ENCODE assay signal across 1 cellular context in genomic region chr16:30619207-30619606, GRCh38.
TF ChIP-seq lines count a peak whose summit lies in the region.

No MANE protein-coding gene starts in this region.

TF ChIP-seq in K562, 482 proteins besides CTCF, POLR2A, EP300 and RAD21:
- TF ChIP-seq HMG20A (CRISPR knock-in tag; conservative IDR thresholded peaks at IDR 0.05) (no peak), HMGXB4 (CRISPR knock-in tag; IDR thresholded peaks at IDR 0.05) (no peak), POLR3A (IDR thresholded peaks at IDR 0.05; ENCODE audit: borderline replicate concordance, extremely low read depth, insufficient read depth, insufficient read length) (no peak), BHLHE40 (IDR thresholded peaks at IDR 0.05; ENCODE audit: low read length) (no peak), HNRNPLL (IDR thresholded peaks at IDR 0.05; ENCODE audit: low read depth, low read length, poor library complexity, severe bottlenecking) (no peak), RBM15 (IDR thresholded peaks at IDR 0.05; ENCODE audit: insufficient read depth, low read length) (no peak), ZNF134 (CRISPR knock-in tag; conservative IDR thresholded peaks at IDR 0.05) (no peak), SRF (CRISPR knock-in tag; IDR thresholded peaks at IDR 0.05) (no peak), YY1 (IDR thresholded peaks at IDR 0.05; ENCODE audit: borderline replicate concordance in 1 of 3, control insufficient read depth in 1 of 3, extremely low read depth in 1 of 3, insufficient read depth in 3 of 3, insufficient read length in 1 of 3, insufficient replicate concordance in 2 of 3, low read depth in 1 of 3, low read length in 2 of 3) (no peak), ZNF436 (CRISPR knock-in tag; IDR thresholded peaks at IDR 0.05) (no peak)
